In genomic region chr15:53974813-53975212, GRCh38 we compare ENCODE assay signal across 12 cellular contexts. TPM values are rescaled to one million over a fixed set of nuclear protein-coding genes. Genes with fewer than 3 reads are reported as not detected.
"Had no signal": no experiment of that assay in that cellular context is flagged by ENCODE, and none has a peak within 500 bp of the region (broad histone marks: within the 10 kb centered on the region; RNA-seq: fewer than 3 reads in every experiment).

No MANE protein-coding gene starts in this region.

- H3K27ac ChIP-seq: esophagus muscularis mucosa, heart right ventricle, prostate gland, right lobe of liver, tibial artery had no signal

- DNase-seq: activated CD4-positive, alpha-beta T cell treated with anti-CD3 and anti-CD28 coated beads for 4 hours; activated naive CD4-positive, alpha-beta T cell treated with Interleukin-2 at 50 U/mL for 16 hours; foreskin fibroblast; heart right ventricle; right lobe of liver; tibial artery had no signal

- ATAC-seq: heart right ventricle; left lobe of liver; natural killer cell treated with Interleukin-12 subunit alpha and Interleukin-12 subunit beta and Interleukin-15 and Interleukin-18, amount 100 ng/mL, for 72 hours; right lobe of liver; stimulated activated memory B cell treated with anti-CD40 and anti-IgM and Interleukin-4, amounts not matched to agents 10 μg/mL and 1 μg/mL and 100 μg/mL, for 72 hours had no signal

- H3K4me1 ChIP-seq: prostate gland, tibial artery had no signal

- H3K36me3 ChIP-seq: esophagus muscularis mucosa, heart right ventricle, prostate gland, right lobe of liver, tibial artery had no signal

- H3K27me3 ChIP-seq: tibial artery had no signal

- H3K9me3 ChIP-seq: esophagus muscularis mucosa, prostate gland, right lobe of liver, tibial artery had no signal

- H3K4me3 ChIP-seq: esophagus muscularis mucosa, heart right ventricle, prostate gland, right lobe of liver, tibial artery had no signal

RNA-seq across cellular contexts. Expression of gene UNC13C, which starts 3.4 kb away (rescaled TPM):
- total RNA-seq: activated T-helper 1 cell treated with anti-CD3 and anti-CD28 coated beads, Interleukin-12 subunit alpha, Interleukin-12 subunit beta, Interleukin-2, Interleukin-4 antibody, amounts not matched to agents 30 ng/mL and 10 ng/mL and 1 ng/mL, durations not matched to agents 14 hours and 24 hours and 36 hours; left lobe of liver; natural killer cell treated with Interleukin-12 subunit alpha and Interleukin-12 subunit beta and Interleukin-15 and Interleukin-18, amount 100 ng/mL, for 72 hours; right lobe of liver had no signal
- polyA plus RNA-seq: heart right ventricle had no signal
